In genomic region chr12:47903151-47903611, GRCh38 we compare ENCODE assay signal across 8 cellular contexts. TPM values are rescaled to one million over a fixed set of nuclear protein-coding genes. Genes with fewer than 3 reads are reported as not detected.
A peak's percentile ranks its signal among the peaks of the same experiment; 100 is the strongest.
DNase-seq lines count a peak whose midpoint lies in the region; ATAC-seq and TF ChIP-seq lines count a peak whose summit lies in the region.

No MANE protein-coding gene starts in this region.

- CTCF ChIA-PET in SK-N-SH (lab: Yijun Ruan, JAX) = interaction anchor here (1.0 to 4.1 kb wide), 4 partner anchors 17 to 715 kb away, joined by 4 to 70 read pairs (median 4); no protein-coding TSS in a partner anchor

- no peaks in the 10 kb centered on the region for H3K36me3 Mint-ChIP-seq in H9 (ENCODE audit: insufficient read depth in 1 of 3, low read depth in 3 of 3)

- H2BK12ac ChIP-seq in H9 (ENCODE audit: insufficient read length, low read depth, low read length) = no peak overlapping the region

- no peaks in the 10 kb centered on the region for H3K9me2 ChIP-seq in SK-N-SH

- H3K27me3 Mint-ChIP-seq in H9 (ENCODE audit: low read depth) = peaks cover 92% of the 10 kb centered on the region

- no peak overlapping the region for H4K91ac ChIP-seq in H9 (ENCODE audit: insufficient read length, low read depth, low read length)

- H4K20me1 ChIP-seq in SK-N-SH (ENCODE audit: insufficient read depth) = no peaks in the 10 kb centered on the region
- H4K20me1 ChIP-seq in H9 (ENCODE audit: control insufficient read depth, insufficient read depth, insufficient read length) = no peaks in the 10 kb centered on the region

- H3K27ac Mint-ChIP-seq in H9 = no peak overlapping the region

- H2BK15ac ChIP-seq in H9 (ENCODE audit: low read depth, low read length) = no peak overlapping the region

- H3K23ac ChIP-seq in H9 (ENCODE audit: insufficient read length, low read depth, low read length) = no peak overlapping the region

- no peaks in the 10 kb centered on the region for H3K9me3 Mint-ChIP-seq in H9

- no peak for TF ChIP-seq POLR2A in NB4 (IDR thresholded peaks at IDR 0.05; ENCODE audit: extremely low read depth, insufficient read length)

- H3K9me3 ChIP-seq in SK-N-SH (no peaks in the 10 kb centered on the region), H9 (ENCODE audit: control insufficient read depth, low read depth, low read length) (no peaks in the 10 kb centered on the region)

- peaks cover 12% of the 10 kb centered on the region for H3K23me2 ChIP-seq in H9 (ENCODE audit: insufficient read length, low read depth, low read length, poor library complexity, severe bottlenecking)

- H3K79me2 ChIP-seq in SK-N-SH (ENCODE audit: insufficient read depth) = no peaks in the 10 kb centered on the region
- H3K79me2 ChIP-seq in H9 (ENCODE audit: insufficient read depth, low read length) = no peaks in the 10 kb centered on the region

- no peak overlapping the region for H2BK20ac ChIP-seq in H9 (ENCODE audit: low read depth, low read length, poor library complexity, severe bottlenecking)

- H3K4me2 ChIP-seq in SK-N-SH = peak overlapping the region; percentile 98; the same call in 1 of the 2 replicates
- no peak overlapping the region for H3K4me2 ChIP-seq in H9 (ENCODE audit: insufficient read depth, insufficient read length, low read length)

- H4K8ac ChIP-seq in H9 (replicated peaks; ENCODE audit: insufficient read length, low read depth, low read length) = no peak overlapping the region

- TF ChIP-seq RAD21 in SK-N-SH (IDR thresholded peaks at IDR 0.05; ENCODE audit: low read length) = no peak

- H4K5ac ChIP-seq in H9 (ENCODE audit: insufficient read length, low read depth, low read length) = no peak overlapping the region

- no peaks in the 10 kb centered on the region for H3K36me3 ChIP-seq in SK-N-SH (replicated peaks in 1 of 2; ENCODE audit: control insufficient read depth in 1 of 2, insufficient read depth in 2 of 2, low read length in 1 of 2)

- no peaks in the 10 kb centered on the region for H3K79me1 ChIP-seq in H9 (ENCODE audit: insufficient read depth, low read depth, low read length, poor library complexity, severe bottlenecking)

- no peak for TF ChIP-seq CTCF in SK-N-SH (IDR thresholded peaks at IDR 0.05)
- TF ChIP-seq CTCF in NB4 (IDR thresholded peaks at IDR 0.05; ENCODE audit: low read depth, low read length) = no peak
- no peak for TF ChIP-seq CTCF in coronary artery (IDR thresholded peaks at IDR 0.05)
- no peak for TF ChIP-seq CTCF in H9 (conservative IDR thresholded peaks at IDR 0.05)

- H2BK5ac ChIP-seq in H9 (ENCODE audit: insufficient read length, low read length) = no peak overlapping the region

- H3K4ac ChIP-seq in H9 (ENCODE audit: low read depth, low read length) = no peak overlapping the region

- no peak overlapping the region for H3K9ac ChIP-seq in SK-N-SH
- H3K9ac ChIP-seq in H9 (ENCODE audit: extremely low read depth, insufficient read length, low read length) = no peak overlapping the region

- 67% methylated on average over 1 of the region's 3 CpGs for WGBS in SK-N-SH (ENCODE audit: low lambda C conversion rate)
- no CpG with 5 or more reads among the region's 3 CpGs for WGBS in H9 (ENCODE audit: extremely low coverage, insufficient read length, low lambda C conversion rate)

- ATAC-seq in SK-N-SH treated with all-trans-retinoic acid at 6 μM for 48 hours = no peak
- no peak for ATAC-seq in HG02885 (IDR thresholded peaks at IDR 0.05; ENCODE audit: poor library complexity, unreplicated experiment)

- no peak overlapping the region; the same call in 1 of the 2 replicates for H2AFZ ChIP-seq in SK-N-SH (ENCODE audit: low read depth)
- no peak overlapping the region for H2AFZ ChIP-seq in H9 (ENCODE audit: low read length)

- peaks cover 16 to 17% of the 10 kb centered on the region in 2 experiments for H3K4me1 Mint-ChIP-seq in H9

- peaks cover 4% of the 10 kb centered on the region for H3F3A ChIP-seq in SK-N-SH (replicated peaks; ENCODE audit: insufficient read depth)

- no peak overlapping the region for H3T11ph ChIP-seq in H9 (ENCODE audit: low read length)

- H3K27ac ChIP-seq in SK-N-SH (ENCODE audit: low read depth in 2 of 2, low read length in 1 of 2) (no peak overlapping the region), coronary artery (peak overlapping the region in 1 of 2 donors; percentile 42), H9 (ENCODE audit: insufficient read length, low read depth, low read length) (no peak overlapping the region)

- H3K56ac ChIP-seq in H9 (ENCODE audit: insufficient read length, low read depth, low read length) = no peak overlapping the region

- H3K27me3 ChIP-seq in SK-N-SH (ENCODE audit: insufficient read depth) = peaks cover 11% of the 10 kb centered on the region
- H3K27me3 ChIP-seq in H9 (ENCODE audit: insufficient read depth, low read length) = peaks cover 26% of the 10 kb centered on the region; the same call in 1 of the 2 replicates

- no peak overlapping the region for H3K4me3 Mint-ChIP-seq in H9

- H3K18ac ChIP-seq in H9 (ENCODE audit: insufficient read length, low read depth, low read length) = no peak overlapping the region

- H3K14ac ChIP-seq in H9 (ENCODE audit: insufficient read depth, low read length) = no peak overlapping the region

- H2AK5ac ChIP-seq in H9 (ENCODE audit: insufficient read length, low read length) = no peak overlapping the region

- H3K4me1 ChIP-seq in SK-N-SH (ENCODE audit: control insufficient read depth in 1 of 2, insufficient read depth in 2 of 2, low read depth in 1 of 2, low read length in 1 of 2) (peaks cover 7 to 18% of the 10 kb centered on the region in 2 experiments; a peak in 2 of 4 replicates), H9 (ENCODE audit: insufficient read depth, low read length) (no peaks in the 10 kb centered on the region)

- POLR2A ChIA-PET in SK-N-SH (lab: Yijun Ruan, JAX) = no interaction called here

- DNase-seq in SK-N-SH (no peak), NB4 (ENCODE audit: low read depth) (peak; percentile 76), coronary artery (ENCODE audit: low spot score) (no peak), NCI-H1105 (lab: John Stamatoyannopoulos, UW) (no peak), H9 (no peak)
- DNase-seq in stimulated activated CD4-positive, alpha-beta T cell treated with anti-CD3 and anti-CD28 coated beads, Interleukin-4, amount 100 ng/mL, for 1 hour = peak; percentile 22

- H3K4me3 ChIP-seq in SK-N-SH (ENCODE audit: low read depth in 2 of 2, low read length in 1 of 2) (no peak overlapping the region), NB4 (ENCODE audit: low read depth, low read length) (peak overlapping the region; percentile 67), coronary artery (peak overlapping the region; percentile 80)

- no peak for TF ChIP-seq EP300 in SK-N-SH (IDR thresholded peaks at IDR 0.05; ENCODE audit: borderline replicate concordance in 1 of 2, low read depth in 1 of 2, low read length in 1 of 2)

- no peak overlapping the region for H2BK120ac ChIP-seq in H9 (ENCODE audit: low read depth, low read length, poor library complexity, severe bottlenecking)

TF ChIP-seq in SK-N-SH, 30 proteins besides CTCF, POLR2A, EP300 and RAD21 (continues in another document):
- TF ChIP-seq USF1 (IDR thresholded peaks at IDR 0.05; ENCODE audit: borderline replicate concordance, low read depth) (no peak), CHD2 (IDR thresholded peaks at IDR 0.05; ENCODE audit: low read length, partially characterized antibody) (no peak)

TF ChIP-seq in SK-N-SH treated with all-trans-retinoic acid at 6 μM for 48 hours, 23 proteins besides CTCF, POLR2A, EP300 and RAD21 (continues in another document):
- no peak for TF ChIP-seq ZNF565 (CRISPR knock-in tag; conservative IDR thresholded peaks at IDR 0.05; ENCODE audit: low read depth)
- no peak for TF ChIP-seq ZFP3 (CRISPR knock-in tag; IDR thresholded peaks at IDR 0.05)
- TF ChIP-seq, protein P1, sequence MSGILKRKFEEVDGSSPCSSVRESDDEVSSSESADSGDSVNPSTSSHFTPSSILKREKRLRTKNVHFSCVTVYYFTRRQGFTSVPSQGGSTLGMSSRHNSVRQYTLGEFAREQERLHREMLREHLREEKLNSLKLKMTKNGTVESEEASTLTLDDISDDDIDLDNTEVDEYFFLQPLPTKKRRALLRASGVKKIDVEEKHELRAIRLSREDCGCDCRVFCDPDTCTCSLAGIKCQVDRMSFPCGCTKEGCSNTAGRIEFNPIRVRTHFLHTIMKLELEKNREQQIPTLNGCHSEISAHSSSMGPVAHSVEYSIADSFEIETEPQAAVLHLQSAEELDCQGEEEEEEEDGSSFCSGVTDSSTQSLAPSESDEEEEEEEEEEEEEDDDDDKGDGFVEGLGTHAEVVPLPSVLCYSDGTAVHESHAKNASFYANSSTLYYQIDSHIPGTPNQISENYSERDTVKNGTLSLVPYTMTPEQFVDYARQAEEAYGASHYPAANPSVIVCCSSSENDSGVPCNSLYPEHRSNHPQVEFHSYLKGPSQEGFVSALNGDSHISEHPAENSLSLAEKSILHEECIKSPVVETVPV (CRISPR knock-in tag; IDR thresholded peaks at IDR 0.05) = no peak
- TF ChIP-seq RARB (CRISPR knock-in tag; IDR thresholded peaks at IDR 0.05) = no peak
- TF ChIP-seq ZNF70 (CRISPR knock-in tag; IDR thresholded peaks at IDR 0.05) = no peak
- no peak for TF ChIP-seq ZFP30 (CRISPR knock-in tag; IDR thresholded peaks at IDR 0.05)
- TF ChIP-seq, protein P2, sequence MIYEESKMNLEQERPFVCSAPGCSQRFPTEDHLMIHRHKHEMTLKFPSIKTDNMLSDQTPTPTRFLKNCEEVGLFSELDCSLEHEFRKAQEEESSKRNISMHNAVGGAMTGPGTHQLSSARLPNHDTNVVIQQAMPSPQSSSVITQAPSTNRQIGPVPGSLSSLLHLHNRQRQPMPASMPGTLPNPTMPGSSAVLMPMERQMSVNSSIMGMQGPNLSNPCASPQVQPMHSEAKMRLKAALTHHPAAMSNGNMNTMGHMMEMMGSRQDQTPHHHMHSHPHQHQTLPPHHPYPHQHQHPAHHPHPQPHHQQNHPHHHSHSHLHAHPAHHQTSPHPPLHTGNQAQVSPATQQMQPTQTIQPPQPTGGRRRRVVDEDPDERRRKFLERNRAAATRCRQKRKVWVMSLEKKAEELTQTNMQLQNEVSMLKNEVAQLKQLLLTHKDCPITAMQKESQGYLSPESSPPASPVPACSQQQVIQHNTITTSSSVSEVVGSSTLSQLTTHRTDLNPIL (CRISPR knock-in tag; IDR thresholded peaks at IDR 0.05; ENCODE audit: low read depth) = no peak

RNA-seq across cellular contexts. Expression of gene VDR, which starts 1.6 kb away (rescaled TPM):
- polyA plus RNA-seq in SK-N-SH (2012; rRNA removed) = 0.29 and 0.33 TPM in 2 replicates
- 0.12 and 0.17 TPM in 2 replicates for polyA plus RNA-seq in SK-N-SH (2012; cell fraction: cytosol; rRNA removed)
- 0.20 and 0.50 TPM in 2 replicates for polyA plus RNA-seq in SK-N-SH (2012; cell fraction: nucleus; rRNA removed)
- total RNA-seq in H9 (2021) = 0.61 and 0.70 TPM in 2 replicates

Comparison
In these comparisons a context has a peak if more than half of its experiments do, and no peak if none do; other contexts are left out.
1. DNase-seq: peak in NB4 (single experiment) and stimulated activated CD4-positive, alpha-beta T cell treated with anti-CD3 and anti-CD28 coated beads, Interleukin-4, amount 100 ng/mL, for 1 hour (single experiment); none in SK-N-SH (single experiment), coronary artery (single experiment), NCI-H1105 (single experiment) and H9 (single experiment).
2. H3K4me3 ChIP-seq: peak in NB4 (single experiment) and coronary artery (single experiment); none in SK-N-SH (0 of 2).